Comparison of ENCODE assay signal across 8 cellular contexts in the genomic region with DNA sequence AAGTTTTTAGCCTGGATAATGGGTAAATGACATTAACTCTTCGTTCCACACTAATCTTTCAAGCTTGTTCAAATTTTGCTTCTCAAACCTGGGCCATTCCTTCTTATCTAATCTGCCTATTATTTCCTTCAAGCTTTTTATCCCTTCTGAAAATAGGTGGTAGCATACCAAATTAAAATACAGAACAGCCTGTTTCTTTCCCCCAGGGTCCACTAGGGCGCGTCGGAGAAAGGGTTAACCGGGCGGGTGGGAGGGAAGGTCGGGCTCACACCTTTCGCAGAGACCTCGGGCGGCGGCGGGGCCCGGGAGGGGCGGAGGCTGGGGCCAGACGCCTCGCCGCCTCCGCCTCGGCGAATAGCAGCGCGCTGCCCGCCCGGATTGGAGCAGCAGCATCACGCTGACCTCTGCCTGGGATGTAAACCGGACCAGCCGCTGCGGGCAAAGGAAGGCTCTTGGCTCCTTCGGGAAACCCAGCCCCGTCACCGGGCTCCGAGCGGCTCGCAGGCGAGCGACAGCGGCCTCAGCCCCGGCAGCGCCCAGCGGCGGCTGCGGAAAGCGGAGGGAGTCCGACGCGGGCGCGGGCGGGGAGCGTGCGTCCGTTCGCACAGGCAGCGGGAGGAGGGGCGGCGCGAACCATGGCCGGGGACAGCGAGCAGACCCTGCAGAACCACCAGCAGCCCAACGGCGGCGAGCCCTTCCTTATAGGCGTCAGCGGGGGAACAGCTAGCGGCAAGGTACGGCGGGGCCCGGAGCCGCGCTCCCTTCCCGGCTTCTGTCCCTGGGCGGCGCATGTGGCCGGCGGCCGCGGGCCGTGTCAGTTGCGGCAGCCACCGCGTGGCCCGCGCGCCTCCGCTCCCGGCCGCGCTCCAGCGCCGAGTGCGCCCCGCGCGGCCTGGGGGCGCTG. TPM values are rescaled to one million over a fixed set of nuclear protein-coding genes. Genes with fewer than 3 reads are reported as not detected.
A peak's percentile ranks its signal among the peaks of the same experiment; 100 is the strongest.
DNase-seq lines count a peak whose midpoint lies in the region; ATAC-seq, FAIRE-seq and TF ChIP-seq lines count a peak whose summit lies in the region.

TSS of gene UCK2 (plus strand) at position 416 of the 904 bp plus-strand sequence. CDS start at position 636, 220 bp downstream.

- no peak within 1 kb of the TSS for H3K4ac ChIP-seq in H1 (replicated peaks; ENCODE audit: insufficient read length, low read depth, low read length)

- peaks cover 21% of the 10 kb centered on the region for H3K4me1 Mint-ChIP-seq in CD8-positive, alpha-beta T cell (ENCODE audit: low read depth)
- H3K4me1 Mint-ChIP-seq in activated CD8-positive, alpha-beta T cell treated with anti-CD3 and anti-CD28 coated beads, Interleukin-2, amount 10 ng/mL, durations not matched to agents 7 days and 5 days (ENCODE audit: low read depth), result peaks cover 18% of the 10 kb centered on the region

- peak within 1 kb of the TSS; percentile 98 for H2AFZ ChIP-seq in H1 (ENCODE audit: low read length)

- peak within 1 kb of the TSS; percentile 85 for H4K5ac ChIP-seq in H1 (ENCODE audit: insufficient read length, low read depth, low read length)

- H3K4me3 ChIP-seq in CD8-positive, alpha-beta T cell (ENCODE audit: low read depth, low read length), result peak within 1 kb of the TSS; percentile 81
- H3K4me3 ChIP-seq in H1 (ENCODE audit: extremely low read depth in 1 of 4, insufficient read depth in 2 of 4, low read depth in 3 of 4, low read length in 4 of 4), result peak within 1 kb of the TSS; percentile 89 to 99 (median 97)

- H3K14ac ChIP-seq in H1 (ENCODE audit: insufficient read length), result no peak within 1 kb of the TSS

- H2BK12ac ChIP-seq in H1 (ENCODE audit: low read depth, low read length), result no peak within 1 kb of the TSS

- no peaks in the 10 kb centered on the region for H3K9me3 ChIP-seq in CD8-positive, alpha-beta T cell (ENCODE audit: low read length)
- no peaks in the 10 kb centered on the region for H3K9me3 ChIP-seq in H1 (ENCODE audit: insufficient read depth in 2 of 2, low read depth in 1 of 2, low read length in 1 of 2)

- H3K27me3 ChIP-seq in CD8-positive, alpha-beta T cell (ENCODE audit: insufficient read depth, low read length), result no peaks in the 10 kb centered on the region
- H3K27me3 ChIP-seq in H1 (replicated peaks in 1 of 4; ENCODE audit: control insufficient read depth in 3 of 4, extremely low read depth in 1 of 4, insufficient read depth in 3 of 4, low read length in 3 of 4), result no peaks in the 10 kb centered on the region

- DNase-seq in CD8-positive, alpha-beta T cell, result peak; percentile 4 to 74 (median 42)
- DNase-seq in NCI-H774 (lab: John Stamatoyannopoulos, UW) (peak; percentile 90), H1 (ENCODE audit: low read depth in 1 of 2, low spot score in 2 of 2) (peak; percentile 56 to 89), mesenteric fat pad (ENCODE audit: low spot score) (peak; percentile 94)
- peak; percentile 63 for DNase-seq in activated CD8-positive, alpha-beta T cell treated with anti-CD3 and anti-CD28 coated beads, Interleukin-2, amount 10 ng/mL, durations not matched to agents 7 days and 5 days
- peak; percentile 63 to 68 for DNase-seq in stimulated activated CD8-positive, alpha-beta memory T cell treated with anti-CD3 and anti-CD28 coated beads, Interleukin-15, amount 100 ng/mL, for 48 hours (ENCODE audit: low read depth in 2 of 2)

- TF ChIP-seq EP300 in H1 (IDR thresholded peaks at IDR 0.05; ENCODE audit: borderline replicate concordance in 1 of 2, low read depth in 2 of 2, low read length in 2 of 2), result no peak

- peak; percentile 75 for ATAC-seq in CD8-positive, alpha-beta T cell
- ATAC-seq in GM19324 (IDR thresholded peaks at IDR 0.05; ENCODE audit: low FRiP score, unreplicated experiment), result peak; percentile 75
- ATAC-seq in HG03457 (IDR thresholded peaks at IDR 0.05; ENCODE audit: unreplicated experiment), result peak; percentile 58
- peak; percentile 78 for ATAC-seq in activated CD8-positive, alpha-beta T cell treated with anti-CD3 and anti-CD28 coated beads, Interleukin-2, amount 10 ng/mL, durations not matched to agents 7 days and 5 days

- CTCF ChIA-PET in CD8-positive, alpha-beta T cell (lab: Charles Lee), result interaction anchor here (0.9 kb wide), 1 partner anchor 58 kb away, joined by 3 read pairs; no protein-coding TSS in a partner anchor
- CTCF ChIA-PET in activated CD8-positive, alpha-beta T cell treated with anti-CD3 and anti-CD28 coated beads, Interleukin-2, amount 10 ng/mL, durations not matched to agents 7 days and 5 days (lab: Charles Lee), result interaction anchor here (0.6 to 4.4 kb wide), 9 partner anchors 14 to 97 kb away, joined by 3 to 35 read pairs (median 5); partner anchors contain the start of gene TMCO1
- CTCF ChIA-PET in H1 (lab: Charles Lee; ENCODE audit: partially characterized antibody), result interaction anchor here (1.3 to 1.9 kb wide), 3 partner anchors 9 to 84 kb away, joined by 4 read pairs; no protein-coding TSS in a partner anchor

- peak in 1 of 2 experiments; percentile 3; a peak in 1 of 4 replicates for TF ChIP-seq RAD21 in H1 (IDR thresholded peaks at IDR 0.05 in 1 of 2, conservative IDR thresholded peaks at IDR 0.05 in 1 of 2; ENCODE audit: low read depth in 2 of 2, low read length in 2 of 2)

- no peaks in the 10 kb centered on the region for H3K36me3 ChIP-seq in CD8-positive, alpha-beta T cell (ENCODE audit: insufficient read depth, low read length)
- H3K36me3 ChIP-seq in H1 (ENCODE audit: control insufficient read depth in 2 of 4, insufficient read depth in 4 of 4, low read length in 3 of 4), result no peaks in the 10 kb centered on the region

- H3K4me3 Mint-ChIP-seq in CD8-positive, alpha-beta T cell, result peak within 1 kb of the TSS; percentile 89
- H3K4me3 Mint-ChIP-seq in activated CD8-positive, alpha-beta T cell treated with anti-CD3 and anti-CD28 coated beads, Interleukin-2, amount 10 ng/mL, durations not matched to agents 7 days and 5 days, result peak within 1 kb of the TSS; percentile 88

- peak within 1 kb of the TSS; percentile 80 for H3K56ac ChIP-seq in H1 (replicated peaks; ENCODE audit: insufficient read length, low read depth, low read length)

- H3K18ac ChIP-seq in H1 (ENCODE audit: extremely low read depth, low read length), result peak within 1 kb of the TSS; percentile 97

- FAIRE-seq in H1 (lab: Jason Lieb, UNC), result no peak

- H4K20me1 ChIP-seq in H1 (replicated peaks in 1 of 2; ENCODE audit: control insufficient read depth in 1 of 2, insufficient read depth in 2 of 2, low read length in 2 of 2), result peaks cover 6 to 7% of the 10 kb centered on the region in 2 experiments

- H3K9ac ChIP-seq in H1 (replicated peaks in 1 of 4; ENCODE audit: extremely low read depth in 1 of 4, low read depth in 3 of 4, low read length in 3 of 4), result peak within 1 kb of the TSS; percentile 95 to 96 (median 96)

- peak within 1 kb of the TSS; percentile 45 for H4K91ac ChIP-seq in H1 (replicated peaks; ENCODE audit: insufficient read length, low read length)

- intact Hi-C loops in CD8-positive, alpha-beta T cell (cut with DNase I, micrococcal nuclease), result loop anchor here (2.0 to 5.0 kb wide), 5 partner anchors 45 to 230 kb away; partner anchors contain the start of genes ALDH9A1 (in 2 of the 2), TMCO1 (in 2 of the 2) and MGST3 (in 1 of the 2)

- WGBS in H1 (ENCODE audit: extremely low coverage in 1 of 2, insufficient coverage in 1 of 2, insufficient read length in 1 of 2, insufficient replicate concordance in 2 of 2, low coverage in 1 of 2, low lambda C conversion rate in 2 of 2, missing lambda C conversion rate in 1 of 2), 2 experiments, result 3% methylated on average over 36 of the region's 95 CpGs; no CpG with 5 or more reads in 1 of the 2 experiments

- H3K27ac Mint-ChIP-seq in CD8-positive, alpha-beta T cell, result peak within 1 kb of the TSS; percentile 81
- peak within 1 kb of the TSS; percentile 88 for H3K27ac Mint-ChIP-seq in activated CD8-positive, alpha-beta T cell treated with anti-CD3 and anti-CD28 coated beads, Interleukin-2, amount 10 ng/mL, durations not matched to agents 7 days and 5 days

- peaks cover 3% of the 10 kb centered on the region for H3K36me3 Mint-ChIP-seq in CD8-positive, alpha-beta T cell
- H3K36me3 Mint-ChIP-seq in activated CD8-positive, alpha-beta T cell treated with anti-CD3 and anti-CD28 coated beads, Interleukin-2, amount 10 ng/mL, durations not matched to agents 7 days and 5 days (ENCODE audit: low read depth), result peaks cover 5% of the 10 kb centered on the region

- H3K23ac ChIP-seq in H1 (ENCODE audit: insufficient read length), result no peak within 1 kb of the TSS

- no peak for TF ChIP-seq CTCF in CD8-positive, alpha-beta T cell (IDR thresholded peaks at IDR 0.05)
- TF ChIP-seq CTCF in H1 (IDR thresholded peaks at IDR 0.05; ENCODE audit: control extremely low read depth in 1 of 3, insufficient read depth in 1 of 3, low read depth in 1 of 3, low read length in 3 of 3), result peak in 1 of 3 experiments; percentile 9; a peak in 2 of 4 replicates

- H2BK120ac ChIP-seq in H1 (replicated peaks; ENCODE audit: low read depth, low read length), result no peak within 1 kb of the TSS

- H4K8ac ChIP-seq in H1 (ENCODE audit: extremely low read depth, insufficient read depth, low read length), result peak within 1 kb of the TSS; percentile 96

- H3K27me3 Mint-ChIP-seq in CD8-positive, alpha-beta T cell (ENCODE audit: low read depth), result peaks cover 2% of the 10 kb centered on the region
- H3K27me3 Mint-ChIP-seq in activated CD8-positive, alpha-beta T cell treated with anti-CD3 and anti-CD28 coated beads, Interleukin-2, amount 10 ng/mL, durations not matched to agents 7 days and 5 days (ENCODE audit: low read depth), result peaks cover 10% of the 10 kb centered on the region

- peak within 1 kb of the TSS; percentile 33 for H3K27ac ChIP-seq in CD8-positive, alpha-beta T cell (ENCODE audit: low read depth, low read length)
- H3K27ac ChIP-seq in H1 (ENCODE audit: low read depth, low read length), result peak within 1 kb of the TSS; percentile 88

- H2AK5ac ChIP-seq in H1 (ENCODE audit: low read depth, low read length), result no peak within 1 kb of the TSS

- no peak within 1 kb of the TSS for H2BK20ac ChIP-seq in H1 (ENCODE audit: low read length)

- peak within 1 kb of the TSS; percentile 80 to 81 for H3K4me2 ChIP-seq in H1 (ENCODE audit: insufficient read depth in 1 of 2, low read depth in 2 of 2, low read length in 2 of 2)

- no peaks in the 10 kb centered on the region for H3K9me3 Mint-ChIP-seq in CD8-positive, alpha-beta T cell
- H3K9me3 Mint-ChIP-seq in activated CD8-positive, alpha-beta T cell treated with anti-CD3 and anti-CD28 coated beads, Interleukin-2, amount 10 ng/mL, durations not matched to agents 7 days and 5 days (ENCODE audit: insufficient read depth), result no peaks in the 10 kb centered on the region

- POLR2A ChIA-PET in CD8-positive, alpha-beta T cell (lab: Charles Lee), result interaction anchor here (0.9 to 3.6 kb wide), 2 partner anchors 58 to 174 kb away, joined by 3 to 15 read pairs; partner anchors contain the start of gene TMCO1
- POLR2A ChIA-PET in activated CD8-positive, alpha-beta T cell treated with anti-CD3 and anti-CD28 coated beads, Interleukin-2, amount 10 ng/mL, durations not matched to agents 7 days and 5 days (lab: Charles Lee), result interaction anchor here (1.2 to 3.0 kb wide), 3 partner anchors 58 to 230 kb away, joined by 3 to 25 read pairs (median 11); partner anchors contain the start of gene TMCO1
- POLR2A ChIA-PET in H1 (lab: Charles Lee; ENCODE audit: partially characterized antibody), result interaction anchor here (0.6 to 7.3 kb wide), 10 partner anchors 11 to 451 kb away, joined by 3 to 114 read pairs (median 6); partner anchors contain the start of gene MGST3

- no peaks in the 10 kb centered on the region; the same call in 1 of the 2 replicates for H3K79me1 ChIP-seq in H1 (ENCODE audit: low read depth, low read length)

- H2BK5ac ChIP-seq in H1 (ENCODE audit: low read depth, low read length), result peak within 1 kb of the TSS; percentile 69

- H3K79me2 ChIP-seq in H1 (ENCODE audit: control insufficient read depth in 1 of 2, insufficient read depth in 2 of 2, low read length in 2 of 2), result peaks cover 32 to 45% of the 10 kb centered on the region in 2 experiments

- H2BK15ac ChIP-seq in H1 (ENCODE audit: low read length), result no peak within 1 kb of the TSS

- peaks cover 4% of the 10 kb centered on the region; the same call in 1 of the 2 replicates for H3K23me2 ChIP-seq in H1 (ENCODE audit: low read depth, low read length)

- TF ChIP-seq POLR2A in H1 (IDR thresholded peaks at IDR 0.05; ENCODE audit: control extremely low read depth in 1 of 2, low read depth in 2 of 2, low read length in 2 of 2), result peak in 1 of 2 experiments; percentile 88; a peak in 2 of 3 replicates

- H3K4me1 ChIP-seq in CD8-positive, alpha-beta T cell (ENCODE audit: insufficient read depth, low read length), result peaks cover 11% of the 10 kb centered on the region
- H3K4me1 ChIP-seq in H1 (replicated peaks in 1 of 4; ENCODE audit: control insufficient read depth in 3 of 4, insufficient read depth in 4 of 4, low read length in 3 of 4), result peaks cover 1 to 7% (median 6%) of the 10 kb centered on the region in 4 experiments; a peak in 5 of 7 replicates

RNA-seq across cellular contexts. Expression of gene UCK2, which starts in this region (rescaled TPM):
- total RNA-seq in CD8-positive, alpha-beta T cell, result 1 to 10 TPM; 1.1 to 1.7 TPM
- 10 to 100 TPM; 28.4 to 32.4 TPM for total RNA-seq in activated CD8-positive, alpha-beta T cell treated with anti-CD3 and anti-CD28 coated beads, Interleukin-2, amount 10 ng/mL, durations not matched to agents 7 days and 5 days
- total RNA-seq in H1 (2021; fragmentation: NEBNext Ultra II Directional; extraction: Animal tissue kit (Norgen Biotek cat#: 25700)), result 102 and 103 TPM in 2 replicates
- polyA plus RNA-seq in H1 (2011; rRNA removed), result 105 and 109 TPM in 2 replicates
- 93.3 TPM for polyA plus RNA-seq in H1 (2011; cell fraction: cytosol; rRNA removed)
- polyA plus RNA-seq in H1 (2011; cell fraction: nucleus; rRNA removed), result 78.4 TPM
- 77.5 to 83.9 TPM (median 80.6 TPM) in 4 replicates for polyA plus RNA-seq in H1 (2012, experiment 1 of 2)
- 67.8 TPM for polyA plus RNA-seq in H1 (2012, experiment 2 of 2)
- 69.1 TPM for polyA plus RNA-seq in H1 (2013, experiment 1 of 2)
- polyA plus RNA-seq in H1 (2013, experiment 2 of 2), result 71.6 TPM
- polyA minus RNA-seq in H1 (2011; rRNA and poly(A)+ RNA removed), result 124 and 144 TPM in 2 replicates
- 73.4 TPM for polyA minus RNA-seq in H1 (2011; cell fraction: cytosol; rRNA and poly(A)+ RNA removed)
- polyA minus RNA-seq in H1 (2011; cell fraction: nucleus; rRNA and poly(A)+ RNA removed), result 64.7 TPM
- total RNA-seq in mesenteric fat pad, result 25.6 TPM

Comparison
In these comparisons a context has a peak if more than half of its experiments do, and no peak if none do; other contexts are left out.
1. Peak in every context shown above with its lines: DNase-seq, ATAC-seq, H3K4me3 ChIP-seq and H3K27ac ChIP-seq.
2. DNase-seq: peak in every context shown above with its lines; median percentile 94 in mesenteric fat pad; 90 in NCI-H774; 72 in H1; 66 in stimulated activated CD8-positive, alpha-beta memory T cell treated with anti-CD3 and anti-CD28 coated beads, Interleukin-15, amount 100 ng/mL, for 48 hours; 63 in activated CD8-positive, alpha-beta T cell treated with anti-CD3 and anti-CD28 coated beads, Interleukin-2, amount 10 ng/mL, durations not matched to agents 7 days and 5 days; 42 in CD8-positive, alpha-beta T cell.